34 cellular contexts compared by ENCODE assay signal in the genomic region with DNA sequence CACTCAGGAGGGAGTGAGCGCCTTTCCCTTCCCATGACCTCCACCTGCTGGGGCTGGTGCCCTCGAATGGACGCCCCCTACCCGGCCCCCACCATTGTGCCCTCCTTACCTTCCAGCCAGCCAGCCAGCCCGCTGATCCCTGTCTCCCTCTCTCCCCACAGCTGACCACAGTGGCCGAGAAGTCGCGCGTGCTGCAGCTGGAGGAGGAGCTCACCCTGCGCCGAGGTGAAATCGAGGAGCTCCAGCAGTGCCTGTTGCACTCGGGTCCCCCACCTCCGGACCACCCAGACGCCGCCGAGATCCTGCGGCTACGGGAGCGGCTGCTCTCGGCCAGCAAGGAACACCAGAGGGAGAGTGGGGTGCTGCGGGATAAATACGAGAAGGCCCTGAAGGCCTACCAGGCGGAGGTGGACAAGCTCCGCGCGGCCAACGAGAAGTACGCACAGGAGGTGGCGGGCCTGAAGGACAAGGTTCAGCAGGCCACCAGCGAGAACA.
"Had no signal": no experiment of that assay in that cellular context is flagged by ENCODE, and none has a peak within 500 bp of the region (broad histone marks: within the 10 kb centered on the region; RNA-seq: fewer than 3 reads in every experiment).

No MANE protein-coding gene starts in this region.

- ATAC-seq: activated T-cell treated with anti-CD3 and anti-CD28 coated beads, Interleukin-2, amount 50 U/mL, for 72 hours; activated T-helper 17 cell treated with anti-CD3 and anti-CD28 coated beads, Interleukin-2, amount 50 U/mL, for 72 hours; PC-3 had no signal

- H3K9me3 Mint-ChIP-seq: activated CD4-positive, alpha-beta memory T cell treated with anti-CD3 and anti-CD28 coated beads, Interleukin-2, amount 10 ng/mL, durations not matched to agents 7 days and 5 days; activated naive CD4-positive, alpha-beta T cell treated with anti-CD3 and anti-CD28 coated beads, Interleukin-2, amount 50 U/mL, for 24 hours; activated naive CD8-positive, alpha-beta T cell treated with anti-CD3 and anti-CD28 coated beads, Interleukin-2, amount 10 ng/mL, durations not matched to agents 7 days and 5 days; activated T-cell treated with anti-CD3 and anti-CD28 coated beads, Interleukin-2, amount 50 U/mL, for 72 hours; activated T-helper 17 cell treated with anti-CD3 and anti-CD28 coated beads, Interleukin-2, amount 50 U/mL, for 72 hours; central memory CD8-positive, alpha-beta T cell had no signal

- H3K27me3 Mint-ChIP-seq: activated CD4-positive, alpha-beta memory T cell treated with anti-CD3 and anti-CD28 coated beads, Interleukin-2, amount 10 ng/mL, durations not matched to agents 7 days and 5 days; activated naive CD4-positive, alpha-beta T cell treated with anti-CD3 and anti-CD28 coated beads, Interleukin-2, amount 50 U/mL, for 24 hours; activated T-helper 17 cell treated with anti-CD3 and anti-CD28 coated beads, Interleukin-2, amount 50 U/mL, for 72 hours; central memory CD8-positive, alpha-beta T cell had no signal

- H3K36me3 ChIP-seq: cardiac muscle cell, MG63, WERI-Rb-1 had no signal

- H3K4me1 Mint-ChIP-seq: activated CD4-positive, alpha-beta memory T cell treated with anti-CD3 and anti-CD28 coated beads, Interleukin-2, amount 10 ng/mL, durations not matched to agents 7 days and 5 days; activated naive CD4-positive, alpha-beta T cell treated with anti-CD3 and anti-CD28 coated beads, Interleukin-2, amount 50 U/mL, for 24 hours; activated T-helper 17 cell treated with anti-CD3 and anti-CD28 coated beads, Interleukin-2, amount 50 U/mL, for 72 hours had no signal

- H3K27ac ChIP-seq: ascending aorta, cardiac muscle cell, Peyer's patch, SJSA1, WERI-Rb-1 had no signal

- H3K4me3 ChIP-seq: ascending aorta, cardiac muscle cell, MG63, Peyer's patch, SJSA1 had no signal

- DNase-seq: activated CD4-positive, alpha-beta memory T cell treated with anti-CD3 and anti-CD28 coated beads, Interleukin-2, amount 10 ng/mL, durations not matched to agents 7 days and 5 days; activated CD4-positive, alpha-beta T cell treated with anti-CD3 and anti-CD28 coated beads for 1 hour; activated CD4-positive, alpha-beta T cell treated with anti-CD3 and anti-CD28 coated beads for 48 hours; activated CD4-positive, CD25-positive, alpha-beta regulatory T cell; activated gamma-delta T cell; activated naive CD4-positive, alpha-beta T cell treated with Interleukin-2 at 50 U/mL for 16 hours; activated naive CD8-positive, alpha-beta T cell treated with anti-CD3 and anti-CD28 coated beads, Interleukin-2, amount 10 ng/mL, durations not matched to agents 7 days and 5 days; activated T-cell treated with anti-CD3 and anti-CD28 coated beads, Interleukin-2, amount 50 U/mL, for 1 hour; activated T-cell treated with anti-CD3 and anti-CD28 coated beads, Interleukin-2, amount 50 U/mL, for 72 hours; amygdala; Kasumi-1; MG63; NCI-H1048; NCI-H1436 treated with DMSO at 0.1 percent for 48 hours; NCI-H1694 treated with DMSO at 0.1 percent for 48 hours; NCI-H2029; NCI-H345; NCI-H526; NCI-H748 treated with DMSO at 0.1 percent for 48 hours; NK-92 treated with Interleukin-12 subunit alpha and Interleukin-12 subunit beta, amount 100 ng/mL, for 24 hours; PC-3; Peyer's patch; RPMI8226; SHP77 treated with DMSO at 0.1 percent for 48 hours; SW 1271; T-helper 1 cell; T1000; WERI-Rb-1 had no signal

- H3K4me1 ChIP-seq: ascending aorta, SJSA1 had no signal

- H3K27me3 ChIP-seq: ascending aorta, cardiac muscle cell, MG63, Peyer's patch, SJSA1 had no signal

- H3K4me3 Mint-ChIP-seq: activated CD4-positive, alpha-beta memory T cell treated with anti-CD3 and anti-CD28 coated beads, Interleukin-2, amount 10 ng/mL, durations not matched to agents 7 days and 5 days; activated naive CD4-positive, alpha-beta T cell treated with anti-CD3 and anti-CD28 coated beads, Interleukin-2, amount 50 U/mL, for 24 hours; activated naive CD8-positive, alpha-beta T cell treated with anti-CD3 and anti-CD28 coated beads, Interleukin-2, amount 10 ng/mL, durations not matched to agents 7 days and 5 days; activated T-cell treated with anti-CD3 and anti-CD28 coated beads, Interleukin-2, amount 50 U/mL, for 72 hours; activated T-helper 17 cell treated with anti-CD3 and anti-CD28 coated beads, Interleukin-2, amount 50 U/mL, for 72 hours; central memory CD8-positive, alpha-beta T cell had no signal

- H3K9me3 ChIP-seq: ascending aorta, MG63, Peyer's patch, SJSA1 had no signal

- H3K27ac Mint-ChIP-seq: activated CD4-positive, alpha-beta memory T cell treated with anti-CD3 and anti-CD28 coated beads, Interleukin-2, amount 10 ng/mL, durations not matched to agents 7 days and 5 days; activated naive CD4-positive, alpha-beta T cell treated with anti-CD3 and anti-CD28 coated beads, Interleukin-2, amount 50 U/mL, for 24 hours; activated naive CD8-positive, alpha-beta T cell treated with anti-CD3 and anti-CD28 coated beads, Interleukin-2, amount 10 ng/mL, durations not matched to agents 7 days and 5 days; activated T-cell treated with anti-CD3 and anti-CD28 coated beads, Interleukin-2, amount 50 U/mL, for 72 hours; activated T-helper 17 cell treated with anti-CD3 and anti-CD28 coated beads, Interleukin-2, amount 50 U/mL, for 72 hours had no signal

- H3K36me3 Mint-ChIP-seq: activated naive CD4-positive, alpha-beta T cell treated with anti-CD3 and anti-CD28 coated beads, Interleukin-2, amount 50 U/mL, for 24 hours; activated naive CD8-positive, alpha-beta T cell treated with anti-CD3 and anti-CD28 coated beads, Interleukin-2, amount 10 ng/mL, durations not matched to agents 7 days and 5 days had no signal
